11 cellular contexts compared by ENCODE assay signal in genomic region chr17:75873587-75874322, GRCh38. TPM values are rescaled to one million over a fixed set of nuclear protein-coding genes. Genes with fewer than 3 reads are reported as not detected.
DNase-seq lines count a peak whose midpoint lies in the region; ATAC-seq and TF ChIP-seq lines count a peak whose summit lies in the region.
"Had no signal": no experiment of that assay in that cellular context is flagged by ENCODE, and none has a peak within 500 bp of the region (broad histone marks: within the 10 kb centered on the region; RNA-seq: fewer than 3 reads in every experiment).

No MANE protein-coding gene starts in this region.

- no peak for ATAC-seq in lung (ENCODE audit: insufficient read depth, low FRiP score)

- DNase-seq in T-helper 2 cell treated with Interferon-gamma antibody and Interleukin-4, amounts not matched to agents 5 μg/mL and 100 μg/mL, for 36 hours (ENCODE audit: low spot score): no peak
- DNase-seq in T-helper 2 cell (no peak), adrenal gland (no peak), lung (ENCODE audit: low spot score) (no peak), testis (peak; percentile 54), NCI-H82 treated with DMSO at 0.1 percent for 48 hours (lab: John Stamatoyannopoulos, UW; ENCODE audit: unreplicated experiment) (no peak), DMS 273 (lab: John Stamatoyannopoulos, UW; ENCODE audit: unreplicated experiment) (no peak)
- no peak for DNase-seq in stimulated activated CD4-positive, alpha-beta T cell treated with anti-CD3 and anti-CD28 coated beads, Interleukin-1b, Interleukin-23, amount 100 ng/mL, for 48 hours
- DNase-seq: DMS53, NCI-H774, SW 1271 had no signal

- H3K9me3 ChIP-seq in adrenal gland (replicated peaks in 1 of 3) (no peaks in the 10 kb centered on the region), lung (ENCODE audit: control insufficient read depth in 2 of 2, insufficient read depth in 1 of 2, low read length in 1 of 2) (no peaks in the 10 kb centered on the region), testis (no peaks in the 10 kb centered on the region)

- H3K4me1 Mint-ChIP-seq in T-helper 2 cell treated with Interferon-gamma antibody and Interleukin-4, amounts not matched to agents 5 μg/mL and 100 μg/mL, for 36 hours (ENCODE audit: low read depth): peaks cover 32% of the 10 kb centered on the region

- peak overlapping the region; percentile 26 for H3K4me3 Mint-ChIP-seq in T-helper 2 cell treated with Interferon-gamma antibody and Interleukin-4, amounts not matched to agents 5 μg/mL and 100 μg/mL, for 36 hours

- H3K36me3 ChIP-seq in adrenal gland (replicated peaks in 1 of 2): peaks cover 0 to 8% of the 10 kb centered on the region in 2 donors
- H3K36me3 ChIP-seq in lung (ENCODE audit: control insufficient read depth in 2 of 2, insufficient read depth in 2 of 2, low read length in 2 of 2): peaks cover 0 to 11% of the 10 kb centered on the region in 2 donors
- H3K36me3 ChIP-seq in testis (ENCODE audit: low read depth, missing control alignments): no peaks in the 10 kb centered on the region

- H3K4me1 ChIP-seq in adrenal gland (replicated peaks in 1 of 2): peaks cover 28 to 46% of the 10 kb centered on the region in 2 donors
- peaks cover 3 to 34% of the 10 kb centered on the region in 2 donors for H3K4me1 ChIP-seq in lung (ENCODE audit: control insufficient read depth in 2 of 2, insufficient read depth in 2 of 2, low read length in 2 of 2)
- peaks cover 78% of the 10 kb centered on the region for H3K4me1 ChIP-seq in testis

- intact Hi-C loops in adrenal gland (cut with DNase I): no loop called here
- intact Hi-C loops in testis (cut with DNase I; ENCODE audit: low total_unique reads): no loop called here

- H3K9me3 Mint-ChIP-seq in T-helper 2 cell treated with Interferon-gamma antibody and Interleukin-4, amounts not matched to agents 5 μg/mL and 100 μg/mL, for 36 hours: no peaks in the 10 kb centered on the region

- peaks cover 2% of the 10 kb centered on the region for H3K27me3 Mint-ChIP-seq in T-helper 2 cell treated with Interferon-gamma antibody and Interleukin-4, amounts not matched to agents 5 μg/mL and 100 μg/mL, for 36 hours (ENCODE audit: low read depth)

- peak overlapping the region in 3 of 5 donors; percentile 62 to 84 (median 76) for H3K27ac ChIP-seq in adrenal gland
- peak overlapping the region; percentile 87 to 96 for H3K27ac ChIP-seq in lung (ENCODE audit: low read depth in 1 of 2, low read length in 1 of 2)
- H3K27ac ChIP-seq in testis: peak overlapping the region; percentile 90 to 93

- 79 to 95% (median 80%) methylated on average over 4 to 11 of the region's 11 CpGs for WGBS in adrenal gland, 4 donors
- WGBS in lung, 2 donors: 62 to 79% methylated on average over 11 of the region's 11 CpGs
- 37 to 56% methylated on average over 7 to 11 of the region's 11 CpGs for WGBS in testis, 2 donors

- TF ChIP-seq POLR2A in adrenal gland (IDR thresholded peaks at IDR 0.05) (no peak), testis (IDR thresholded peaks at IDR 0.05) (no peak)

- no peak for TF ChIP-seq CTCF in adrenal gland (IDR thresholded peaks at IDR 0.05)
- no peak for TF ChIP-seq CTCF in lung (IDR thresholded peaks at IDR 0.05; ENCODE audit: control extremely low read depth, extremely low read depth)
- TF ChIP-seq CTCF in testis (IDR thresholded peaks at IDR 0.05): no peak

- H3K27ac Mint-ChIP-seq in T-helper 2 cell treated with Interferon-gamma antibody and Interleukin-4, amounts not matched to agents 5 μg/mL and 100 μg/mL, for 36 hours: peak overlapping the region; percentile 49

- H3K27me3 ChIP-seq in adrenal gland (no peaks in the 10 kb centered on the region), lung (ENCODE audit: control insufficient read depth, insufficient read depth) (no peaks in the 10 kb centered on the region), testis (no peaks in the 10 kb centered on the region)

- peaks cover 4% of the 10 kb centered on the region for H3K36me3 Mint-ChIP-seq in T-helper 2 cell treated with Interferon-gamma antibody and Interleukin-4, amounts not matched to agents 5 μg/mL and 100 μg/mL, for 36 hours (ENCODE audit: low read depth)

- H3K4me3 ChIP-seq in adrenal gland (no peak overlapping the region), lung (no peak overlapping the region), testis (no peak overlapping the region)

RNA-seq across cellular contexts. Expression of gene TRIM47, which starts 4.6 kb away (rescaled TPM):
- 10 to 100 TPM in 7 of 8 donors, 1 to 10 TPM in 1; 6.7 to 66.1 (median 24.5) TPM for total RNA-seq in adrenal gland
- polyA plus RNA-seq in adrenal gland: 10 to 100 TPM in 2 of 3 donors, 1 to 10 TPM in 1; 6.0 to 42.5 (median 36.5) TPM
- 10 to 100 TPM; 23.5 to 78.3 TPM for total RNA-seq in lung
- 10 to 100 TPM; 22.9 to 32.4 TPM for polyA plus RNA-seq in lung
- 10 to 100 TPM; 43.5 to 48.6 TPM for total RNA-seq in testis
- 18.3 TPM for polyA plus RNA-seq in testis (ENCODE audit: insufficient read depth, low read depth, low replicate concordance)

RNA-seq across cellular contexts. Expression of gene WBP2, which starts 18.6 kb away (rescaled TPM):
- total RNA-seq in adrenal gland (100 to 1,000 TPM; 131 to 292 (median 217) TPM), lung (100 to 1,000 TPM in 1 of 2 donors, 10 to 100 TPM in 1; 67.2 to 127 TPM), testis (100 to 1,000 TPM in 1 of 2 donors, 10 to 100 TPM in 1; 96.1 to 127 TPM)
- polyA plus RNA-seq in adrenal gland (100 to 1,000 TPM; 205 to 258 (median 258) TPM), lung (100 to 1,000 TPM; 143 to 195 TPM), testis (ENCODE audit: insufficient read depth, low read depth, low replicate concordance) (217 TPM)

RNA-seq across cellular contexts. Expression of gene TRIM65, which starts 23.0 kb away (rescaled TPM):
- 10 to 100 TPM in 7 of 8 donors, 1 to 10 TPM in 1; 7.4 to 46.9 (median 19.3) TPM for total RNA-seq in adrenal gland
- polyA plus RNA-seq in adrenal gland: 10 to 100 TPM in 1 of 3 donors, 1 to 10 TPM in 2; 4.1 to 16.7 (median 5.0) TPM
- 10 to 100 TPM; 12.7 to 32.9 TPM for total RNA-seq in lung
- 10 to 100 TPM; 14.6 to 27.8 TPM for polyA plus RNA-seq in lung
- 10 to 100 TPM; 23.4 to 25.5 TPM for total RNA-seq in testis
- polyA plus RNA-seq in testis (ENCODE audit: insufficient read depth, low read depth, low replicate concordance): 8.6 TPM

RNA-seq across cellular contexts. Expression of gene UNC13D, which starts 29.6 kb away (rescaled TPM):
- total RNA-seq in adrenal gland: 10 to 100 TPM in 7 of 8 donors, 1 to 10 TPM in 1; 3.0 to 28.1 (median 13.8) TPM
- 10 to 100 TPM in 2 of 3 donors, 1 to 10 TPM in 1; 6.6 to 47.5 (median 21.5) TPM for polyA plus RNA-seq in adrenal gland
- 100 to 1,000 TPM in 1 of 2 donors, 10 to 100 TPM in 1; 56.6 to 110 TPM for total RNA-seq in lung
- polyA plus RNA-seq in lung: 10 to 100 TPM; 61.2 to 85.2 TPM
- 10 to 100 TPM; 15.0 to 20.4 TPM for total RNA-seq in testis
- polyA plus RNA-seq in testis (ENCODE audit: insufficient read depth, low read depth, low replicate concordance): 10.2 TPM

RNA-seq across cellular contexts. Expression of gene MRPL38, which starts 30.9 kb away (rescaled TPM):
- 100 to 1,000 TPM in 4 of 8 donors, 10 to 100 TPM in 4; 36.7 to 153 (median 82.7) TPM for total RNA-seq in adrenal gland
- 100 to 1,000 TPM in 2 of 3 donors, 10 to 100 TPM in 1; 60.3 to 214 (median 187) TPM for polyA plus RNA-seq in adrenal gland
- total RNA-seq in lung: 100 to 1,000 TPM in 1 of 2 donors, 10 to 100 TPM in 1; 47.8 to 105 TPM
- polyA plus RNA-seq in lung: 10 to 100 TPM; 52.0 to 80.1 TPM
- 10 to 100 TPM; 88.2 to 88.7 TPM for total RNA-seq in testis
- 101 TPM for polyA plus RNA-seq in testis (ENCODE audit: insufficient read depth, low read depth, low replicate concordance)
